18 cellular contexts compared by ENCODE assay signal in genomic region chr9:33381231-33381791, GRCh38. TPM values are rescaled to one million over a fixed set of nuclear protein-coding genes. Genes with fewer than 3 reads are reported as not detected.
DNase-seq lines count a peak whose midpoint lies in the region; ATAC-seq and TF ChIP-seq lines count a peak whose summit lies in the region.
"Had no signal": no experiment of that assay in that cellular context is flagged by ENCODE, and none has a peak within 500 bp of the region (broad histone marks: within the 10 kb centered on the region; RNA-seq: fewer than 3 reads in every experiment).

No MANE protein-coding gene starts in this region.

- no peaks in the 10 kb centered on the region; the same call in 1 of the 2 replicates for H3F3A ChIP-seq in GM23338 (replicated peaks; ENCODE audit: low read depth)

- H3K27me3 ChIP-seq in GM23338 (ENCODE audit: insufficient read depth): no peaks in the 10 kb centered on the region
- no peaks in the 10 kb centered on the region for H3K27me3 ChIP-seq in hepatocyte
- no peaks in the 10 kb centered on the region for H3K27me3 ChIP-seq in brain microvascular endothelial cell (replicated peaks)
- H3K27me3 ChIP-seq: adrenal gland, dorsolateral prefrontal cortex, vagina had no signal

- H3K27me3 Mint-ChIP-seq in GM23338 (ENCODE audit: insufficient read depth, low read depth, poor library complexity): peaks cover 16% of the 10 kb centered on the region
- H3K27me3 Mint-ChIP-seq: IgD-negative memory B cell, T-cell had no signal

- H3K9me3 ChIP-seq in hepatocyte (ENCODE audit: low read depth): no peaks in the 10 kb centered on the region
- H3K9me3 ChIP-seq: adrenal gland, vagina had no signal

- in situ Hi-C loops in brain microvascular endothelial cell (cut with HindIII; ENCODE audit: low pct_ligation_motif_present, low sequenced_read_pairs): no loop called here

- DNase-seq in GM23338 (ENCODE audit: low spot score) (peak; percentile 90), ecto neural progenitor cell (ENCODE audit: low spot score) (peak; percentile 71), islet precursor cell (peak; percentile 80), renal cortical epithelial cell (ENCODE audit: low read depth) (peak; percentile 13), hepatocyte (ENCODE audit: low spot score) (no peak), brain microvascular endothelial cell (no peak), NCI-H146 treated with DMSO at 0.1 percent for 48 hours (lab: John Stamatoyannopoulos, UW; ENCODE audit: unreplicated experiment) (no peak)
- no peak for DNase-seq in central memory CD4-positive, alpha-beta T cell
- DNase-seq: activated T-cell treated with anti-CD3 and anti-CD28 coated beads, Interleukin-2, amount 50 U/mL, for 1 hour; adrenal gland; AML-193; NCI-H1417; occipital lobe; stimulated activated CD8-positive, alpha-beta memory T cell treated with anti-CD3 and anti-CD28 coated beads, Interleukin-4, amount 100 ng/mL, for 48 hours; T-cell had no signal

- peak overlapping the region; percentile 9; the same call in 1 of the 3 replicates for H3K4me3 Mint-ChIP-seq in GM23338
- H3K4me3 Mint-ChIP-seq: IgD-negative memory B cell, T-cell had no signal

- 62% methylated on average over 10 of the region's 11 CpGs for WGBS in hepatocyte (ENCODE audit: low lambda C conversion rate, missing lambda C conversion rate)

- H3K27ac Mint-ChIP-seq in GM23338: peak overlapping the region; percentile 91
- H3K27ac Mint-ChIP-seq: T-cell had no signal

- no peaks in the 10 kb centered on the region for H3K79me2 ChIP-seq in GM23338 (replicated peaks; ENCODE audit: insufficient read depth)
- H3K79me2 ChIP-seq in hepatocyte: no peaks in the 10 kb centered on the region

- H3K36me3 Mint-ChIP-seq in GM23338 (ENCODE audit: low read depth): no peaks in the 10 kb centered on the region
- H3K36me3 Mint-ChIP-seq: T-cell had no signal

- H3K9me2 ChIP-seq in GM23338 (ENCODE audit: insufficient read depth) (no peaks in the 10 kb centered on the region), hepatocyte (replicated peaks; ENCODE audit: insufficient read depth) (no peaks in the 10 kb centered on the region)

- H3K36me3 ChIP-seq in GM23338 (ENCODE audit: insufficient read depth) (no peaks in the 10 kb centered on the region), hepatocyte (replicated peaks; ENCODE audit: insufficient read depth, low read depth) (no peaks in the 10 kb centered on the region), brain microvascular endothelial cell (replicated peaks) (no peaks in the 10 kb centered on the region)
- H3K36me3 ChIP-seq: adrenal gland, vagina had no signal

- TF ChIP-seq CTCF in GM23338 (conservative IDR thresholded peaks at IDR 0.05; ENCODE audit: low read depth in 2 of 2) (no peak), hepatocyte (IDR thresholded peaks at IDR 0.05; ENCODE audit: poor library complexity) (no peak), brain microvascular endothelial cell (IDR thresholded peaks at IDR 0.05; ENCODE audit: low read depth, low read length, missing control alignments) (no peak)

- peak; percentile 97 for ATAC-seq in GM23338
- ATAC-seq: T-cell had no signal

- no peaks in the 10 kb centered on the region; the same call in 1 of the 3 replicates for H3K9me3 Mint-ChIP-seq in GM23338
- H3K9me3 Mint-ChIP-seq: IgD-negative memory B cell, T-cell had no signal

- H3K27ac ChIP-seq in GM23338 (ENCODE audit: low read depth) (peak overlapping the region; percentile 73; the same call in 1 of the 2 replicates), hepatocyte (no peak overlapping the region), brain microvascular endothelial cell (no peak overlapping the region)
- H3K27ac ChIP-seq: adrenal gland, dorsolateral prefrontal cortex, vagina had no signal

- H3K4me3 ChIP-seq in GM23338: 0 out of 2 replicates have a peak overlapping the region, but pooled peaks have one; percentile 38
- no peak overlapping the region for H3K4me3 ChIP-seq in hepatocyte
- no peak overlapping the region for H3K4me3 ChIP-seq in brain microvascular endothelial cell (ENCODE audit: low read depth, low read length)
- H3K4me3 ChIP-seq: adrenal gland, dorsolateral prefrontal cortex, vagina had no signal

- H4K20me1 ChIP-seq in GM23338 (replicated peaks; ENCODE audit: insufficient read depth): no peaks in the 10 kb centered on the region
- H4K20me1 ChIP-seq in hepatocyte (ENCODE audit: insufficient read depth, poor library complexity, severe bottlenecking): no peaks in the 10 kb centered on the region

- H3K4me1 ChIP-seq in GM23338 (ENCODE audit: insufficient read depth) (peaks cover 6% of the 10 kb centered on the region), hepatocyte (ENCODE audit: insufficient read depth) (no peaks in the 10 kb centered on the region)
- H3K4me1 ChIP-seq: adrenal gland had no signal

- peaks cover 23% of the 10 kb centered on the region for H3K4me1 Mint-ChIP-seq in GM23338
- H3K4me1 Mint-ChIP-seq: IgD-negative memory B cell, T-cell had no signal

- H3K4me2 ChIP-seq in GM23338 (peak overlapping the region; percentile 69), hepatocyte (no peak overlapping the region)

- H2AFZ ChIP-seq in GM23338 (peak overlapping the region; percentile 79; the same call in 1 of the 2 replicates), hepatocyte (no peak overlapping the region)

TF ChIP-seq in GM23338, 12 proteins besides CTCF, POLR2A, EP300 and RAD21:
- TF ChIP-seq POLR2AphosphoS5 (IDR thresholded peaks at IDR 0.05; ENCODE audit: low read depth) (no peak), CREB1 (CRISPR knock-in tag; IDR thresholded peaks at IDR 0.05; ENCODE audit: low read depth) (peak; percentile 37; the same call in 1 of the 2 replicates), ZNF114 (CRISPR knock-in tag; IDR thresholded peaks at IDR 0.05) (no peak)

RNA-seq across cellular contexts. Expression of gene AQP7, which starts 21.1 kb away (rescaled TPM):
- total RNA-seq in GM23338 (2014; rRNA removed; shearing (Covaris generic)): not detected in 2 replicates
- not detected in 2 replicates for polyA plus RNA-seq in GM23338 (2016; fragmentation: Nextera tagmentation; extraction: Ambion mirVana)
- 0.25 TPM in 1 of 2 replicates, not detected in the other for total RNA-seq in renal cortical epithelial cell
- 8.5 and 11.2 TPM in 2 replicates for total RNA-seq in hepatocyte
- polyA plus RNA-seq in hepatocyte: 11.6 and 16.6 TPM in 2 replicates
- total RNA-seq: occipital lobe had no signal
- polyA plus RNA-seq: IgD-negative memory B cell had no signal

Comparison
In these comparisons a context has a peak if more than half of its experiments do, and no peak if none do; other contexts are left out.
1. DNase-seq: peak in GM23338 (single experiment), ecto neural progenitor cell (single experiment), islet precursor cell (single experiment) and renal cortical epithelial cell (single experiment); none in hepatocyte (single experiment), brain microvascular endothelial cell (single experiment), central memory CD4-positive, alpha-beta T cell (single experiment) and NCI-H146 treated with DMSO at 0.1 percent for 48 hours (single experiment).